In genomic region chr12:22333751-22334695, GRCh38 we compare ENCODE assay signal across 8 cellular contexts. TPM values are rescaled to one million over a fixed set of nuclear protein-coding genes. Genes with fewer than 3 reads are reported as not detected.
DNase-seq lines count a peak whose midpoint lies in the region; ATAC-seq and TF ChIP-seq lines count a peak whose summit lies in the region.

No MANE protein-coding gene starts in this region.

- intact Hi-C loops in lower lobe of right lung (cut with DNase I) = no loop called here

- DNase-seq in BE2C = peak; percentile 27
- DNase-seq in Peyer's patch = no peak
- peak; percentile 63 for DNase-seq in cerebellar cortex (ENCODE audit: low spot score)
- DNase-seq in lower lobe of right lung = peak; percentile 49
- no peak for DNase-seq in thoracic aorta (ENCODE audit: low spot score)
- no peak for DNase-seq in SHP77 treated with DMSO at 0.1 percent for 48 hours (lab: John Stamatoyannopoulos, UW)

- no peaks in the 10 kb centered on the region for H3K4me1 ChIP-seq in BE2C
- peaks cover 0 to 10% (median 0%) of the 10 kb centered on the region in 4 donors for H3K4me1 ChIP-seq in Peyer's patch
- H3K4me1 ChIP-seq in lower lobe of right lung = peaks cover 18% of the 10 kb centered on the region
- H3K4me1 ChIP-seq in thoracic aorta (ENCODE audit: control insufficient read depth in 1 of 2, low read depth in 2 of 2) = peaks cover 3 to 13% of the 10 kb centered on the region in 2 donors

- H3K27ac ChIP-seq in Peyer's patch (peak overlapping the region in 3 of 4 donors; percentile 70 to 77 (median 76)), lower lobe of right lung (peak overlapping the region; percentile 57), thoracic aorta (no peak overlapping the region)

- H3K4me3 ChIP-seq in BE2C (ENCODE audit: low read depth, low read length) (peak overlapping the region; percentile 71), Peyer's patch (peak overlapping the region; percentile 41 to 63 (median 50)), lower lobe of right lung (peak overlapping the region; percentile 63), thoracic aorta (peak overlapping the region; percentile 82)

- TF ChIP-seq POLR2A in Peyer's patch (IDR thresholded peaks at IDR 0.05) = no peak
- TF ChIP-seq POLR2A in GM18505 (IDR thresholded peaks at IDR 0.05; ENCODE audit: borderline replicate concordance, extremely low read depth, insufficient read depth, insufficient read length) = no peak

- H3K9me3 ChIP-seq in BE2C = no peaks in the 10 kb centered on the region
- H3K9me3 ChIP-seq in Peyer's patch = no peaks in the 10 kb centered on the region
- H3K9me3 ChIP-seq in lower lobe of right lung = no peaks in the 10 kb centered on the region
- no peaks in the 10 kb centered on the region for H3K9me3 ChIP-seq in thoracic aorta

- no peaks in the 10 kb centered on the region for H3K36me3 ChIP-seq in BE2C
- H3K36me3 ChIP-seq in Peyer's patch = no peaks in the 10 kb centered on the region
- H3K36me3 ChIP-seq in lower lobe of right lung = no peaks in the 10 kb centered on the region
- H3K36me3 ChIP-seq in thoracic aorta = no peaks in the 10 kb centered on the region

- ATAC-seq in lower lobe of right lung (peak; percentile 27 to 34), thoracic aorta (ENCODE audit: insufficient number of reproducible peaks, low FRiP score, low read depth) (no peak), GM18505 (IDR thresholded peaks at IDR 0.05; ENCODE audit: unreplicated experiment) (no peak), HG02840 (IDR thresholded peaks at IDR 0.05; ENCODE audit: low FRiP score, unreplicated experiment) (no peak)

- H3K27me3 ChIP-seq in BE2C (peaks cover 37% of the 10 kb centered on the region), Peyer's patch (peaks cover 0 to 8% of the 10 kb centered on the region in 2 donors), lower lobe of right lung (ENCODE audit: low read depth) (peaks cover 27% of the 10 kb centered on the region), thoracic aorta (replicated peaks; ENCODE audit: insufficient read depth) (no peaks in the 10 kb centered on the region)

- no peak for TF ChIP-seq CTCF in BE2C (IDR thresholded peaks at IDR 0.05; ENCODE audit: low read depth, low read length)
- no peak for TF ChIP-seq CTCF in Peyer's patch (IDR thresholded peaks at IDR 0.05)
- no peak for TF ChIP-seq CTCF in lower lobe of right lung (IDR thresholded peaks at IDR 0.05)
- TF ChIP-seq CTCF in thoracic aorta (IDR thresholded peaks at IDR 0.05) = no peak

RNA-seq across cellular contexts. Expression of gene ST8SIA1, which starts 0.5 kb away (rescaled TPM):
- 0.86 TPM for polyA plus RNA-seq in BE2C (2012; ENCODE audit: insufficient read depth, insufficient read length, low read depth)
- 10 to 100 TPM in 1 of 4 donors, 1 to 10 TPM in 3; 1.2 to 11.6 (median 1.9) TPM for total RNA-seq in Peyer's patch
- total RNA-seq in lower lobe of right lung = 9.1 TPM
- 1 to 10 TPM; 6.4 to 6.9 TPM for total RNA-seq in thoracic aorta

Comparison
In these comparisons a context has a peak if more than half of its experiments do, and no peak if none do; other contexts are left out.
1. DNase-seq: peak in BE2C (single experiment), cerebellar cortex (single experiment) and lower lobe of right lung (single experiment); none in Peyer's patch (0 of 3), thoracic aorta (single experiment) and SHP77 treated with DMSO at 0.1 percent for 48 hours (single experiment).
2. H3K27ac ChIP-seq: peak in Peyer's patch (3 of 4) and lower lobe of right lung (single experiment); none in thoracic aorta (0 of 2).
3. ATAC-seq: peak in lower lobe of right lung (2 of 2); none in thoracic aorta (single experiment), GM18505 (single experiment) and HG02840 (single experiment).
4. Peak in every context shown above with its lines, with median percentiles within 50 percentile points of each other: H3K4me3 ChIP-seq.